In genomic region chr1:21665711-21666571, GRCh38 we compare ENCODE assay signal across 12 cellular contexts. TPM values are rescaled to one million over a fixed set of nuclear protein-coding genes. Genes with fewer than 3 reads are reported as not detected.
DNase-seq lines count a peak whose midpoint lies in the region; ATAC-seq and TF ChIP-seq lines count a peak whose summit lies in the region.
"Had no signal": no experiment of that assay in that cellular context is flagged by ENCODE, and none has a peak within 500 bp of the region (broad histone marks: within the 10 kb centered on the region; RNA-seq: fewer than 3 reads in every experiment).

No MANE protein-coding gene starts in this region.

- H3K9ac ChIP-seq in IMR-90 (ENCODE audit: low read depth, low read length): no peak overlapping the region

- H2BK20ac ChIP-seq in IMR-90 (ENCODE audit: low read depth, low read length): no peak overlapping the region

- H4K20me1 ChIP-seq in IMR-90 (ENCODE audit: insufficient read depth, low read length): peaks cover 11% of the 10 kb centered on the region; the same call in 1 of the 2 replicates

- TF ChIP-seq POLR2A in IMR-90 (IDR thresholded peaks at IDR 0.05; ENCODE audit: low read depth, low read length): no peak

- H3K18ac ChIP-seq in IMR-90 (ENCODE audit: low read depth, low read length): no peak overlapping the region

- CTCF ChIA-PET in IMR-90 (lab: Yijun Ruan, JAX): interaction anchor here (0.5 kb wide), 1 partner anchor 118 kb away, joined by 3 read pairs; no protein-coding TSS in a partner anchor

- H3K4me3 ChIP-seq in IMR-90 (ENCODE audit: insufficient read depth, low read depth, low read length) (no peak overlapping the region), HAP-1 (no peak overlapping the region)
- H3K4me3 ChIP-seq: esophagus squamous epithelium had no signal

- peaks cover 95% of the 10 kb centered on the region for H3K27me3 ChIP-seq in IMR-90 (ENCODE audit: control insufficient read depth, insufficient read depth, low read length)
- no peaks in the 10 kb centered on the region for H3K27me3 ChIP-seq in HAP-1 (ENCODE audit: low read depth)

- H3K4me3 Mint-ChIP-seq in CD14-positive monocyte: no peak overlapping the region
- H3K4me3 Mint-ChIP-seq: T-helper 17 cell had no signal

- H2AK9ac ChIP-seq in IMR-90 (replicated peaks; ENCODE audit: low read depth, low read length, poor library complexity): no peak overlapping the region

- peak overlapping the region in 1 of 7 donors; percentile 66 for H3K27ac Mint-ChIP-seq in CD14-positive monocyte
- H3K27ac Mint-ChIP-seq: naive thymus-derived CD8-positive, alpha-beta T cell; T-helper 17 cell had no signal

- peaks cover 26% of the 10 kb centered on the region for H3K4me1 Mint-ChIP-seq in CD14-positive monocyte

- peak; percentile 45 for DNase-seq in CD14-positive monocyte (ENCODE audit: low spot score)
- peak; percentile 7 for DNase-seq in IMR-90
- DNase-seq in caudate nucleus (lab: John Stamatoyannopoulos, UW): peak in 1 of 61 donors; percentile 70
- DNase-seq in kidney tubule cell (ENCODE audit: low spot score): peak; percentile 55
- DNase-seq in HAP-1 (ENCODE audit: low spot score in 2 of 2): no peak
- DNase-seq in mucosa of gallbladder (ENCODE audit: low spot score): no peak
- DNase-seq: esophagus squamous epithelium; naive thymus-derived CD8-positive, alpha-beta T cell; NK-92 treated with Interleukin-12 subunit alpha and Interleukin-12 subunit beta, amount 100 ng/mL, for 24 hours; T-helper 17 cell had no signal

- TF ChIP-seq CTCF in CD14-positive monocyte (IDR thresholded peaks at IDR 0.05) (no peak), IMR-90 (conservative IDR thresholded peaks at IDR 0.05; ENCODE audit: low read depth, low read length) (no peak)

- H3K27me3 Mint-ChIP-seq in CD14-positive monocyte (ENCODE audit: low read depth in 3 of 3): peaks cover 39 to 49% (median 40%) of the 10 kb centered on the region in 3 donors

- H2AK5ac ChIP-seq in IMR-90 (ENCODE audit: low read depth, low read length): no peak overlapping the region

- dilution Hi-C loops in IMR-90 (cut with HindIII; ENCODE audit: low sequenced_read_pairs, unreplicated experiment): no loop called here

- H3K9me3 Mint-ChIP-seq in CD14-positive monocyte: peaks cover 0 to 5% (median 0%) of the 10 kb centered on the region in 7 donors
- H3K9me3 Mint-ChIP-seq: naive thymus-derived CD8-positive, alpha-beta T cell had no signal

- intact Hi-C loops in CD14-positive monocyte (cut with micrococcal nuclease) (no loop called here), IMR-90 (cut with micrococcal nuclease) (no loop called here)

- no peak overlapping the region for H3K4ac ChIP-seq in IMR-90 (ENCODE audit: low read depth, low read length)

- H3K4me2 ChIP-seq in IMR-90 (ENCODE audit: low read depth, low read length): no peak overlapping the region

- H3K56ac ChIP-seq in IMR-90 (ENCODE audit: extremely low read depth, insufficient read depth, low read length): no peak overlapping the region

- no peak overlapping the region for H3K23ac ChIP-seq in IMR-90 (ENCODE audit: low read depth, low read length)

- H4K8ac ChIP-seq in IMR-90 (ENCODE audit: low read depth in 2 of 2, low read length in 2 of 2): no peak overlapping the region

- H3K14ac ChIP-seq in IMR-90 (replicated peaks; ENCODE audit: low read depth, low read length): no peak overlapping the region

- H3K79me1 ChIP-seq in IMR-90 (ENCODE audit: low read depth in 1 of 2, low read length in 2 of 2): no peaks in the 10 kb centered on the region

- H3K4me1 ChIP-seq in IMR-90 (ENCODE audit: control insufficient read depth, insufficient read depth, low read length) (no peaks in the 10 kb centered on the region), HAP-1 (no peaks in the 10 kb centered on the region; the same call in 1 of the 2 replicates)

- WGBS in IMR-90 (ENCODE audit: extremely low coverage in 2 of 2, insufficient read length in 1 of 2), 2 experiments: 53% methylated on average over 2 of the region's 8 CpGs; no CpG with 5 or more reads in 1 of the 2 experiments

- no peak overlapping the region for H4K5ac ChIP-seq in IMR-90 (ENCODE audit: low read depth, low read length)

- H4K91ac ChIP-seq in IMR-90 (ENCODE audit: insufficient read depth, low read depth, low read length): no peak overlapping the region

- no peak overlapping the region for H2BK5ac ChIP-seq in IMR-90 (ENCODE audit: low read depth, low read length, poor library complexity, severe bottlenecking)

- H3K27ac ChIP-seq in IMR-90 (ENCODE audit: insufficient read depth, low read length) (no peak overlapping the region), caudate nucleus (ENCODE audit: low read depth, low read length) (peak overlapping the region; percentile 79)
- H3K27ac ChIP-seq: esophagus squamous epithelium had no signal

- H3K9me3 ChIP-seq in IMR-90 (ENCODE audit: control insufficient read depth, insufficient read depth, low read length) (no peaks in the 10 kb centered on the region), HAP-1 (no peaks in the 10 kb centered on the region)
- H3K9me3 ChIP-seq: esophagus squamous epithelium had no signal

- POLR2A ChIA-PET in IMR-90 (lab: Charles Lee; ENCODE audit: unreplicated experiment): no interaction called here

- ATAC-seq in IMR-90 (ENCODE audit: low read depth): peak; percentile 21
- ATAC-seq in GM19463 (IDR thresholded peaks at IDR 0.05; ENCODE audit: unreplicated experiment): no peak
- ATAC-seq in GM18502 (IDR thresholded peaks at IDR 0.05; ENCODE audit: poor library complexity, unreplicated experiment): no peak
- ATAC-seq: naive thymus-derived CD8-positive, alpha-beta T cell; T-helper 17 cell had no signal

- no peak for TF ChIP-seq RAD21 in IMR-90 (IDR thresholded peaks at IDR 0.05; ENCODE audit: low read length)

- no peak overlapping the region for H2BK15ac ChIP-seq in IMR-90 (ENCODE audit: low read depth, low read length)

- no peaks in the 10 kb centered on the region for H3K36me3 Mint-ChIP-seq in CD14-positive monocyte

- no TSS peak for BruUV-seq in IMR-90 (replicated peaks; lab: Mats Ljungman, UMichigan)

- no peak overlapping the region for H2BK120ac ChIP-seq in IMR-90 (ENCODE audit: low read depth, low read length)

- in situ Hi-C loops in IMR-90 (cut with MboI; ENCODE audit: low sequenced_read_pairs) (no loop called here), HAP-1 (cut with MboI; ENCODE audit: low sequenced_read_pairs) (no loop called here)

- no peaks in the 10 kb centered on the region; the same call in 1 of the 2 replicates for H3K9me1 ChIP-seq in IMR-90 (ENCODE audit: insufficient read depth, low read length)

- peak overlapping the region; percentile 19 for H2AFZ ChIP-seq in IMR-90 (replicated peaks; ENCODE audit: low read length, poor library complexity)

- no peaks in the 10 kb centered on the region for H3K36me3 ChIP-seq in IMR-90 (ENCODE audit: control insufficient read depth, insufficient read depth, low read length)
- no peaks in the 10 kb centered on the region for H3K36me3 ChIP-seq in HAP-1 (replicated peaks)
- H3K36me3 ChIP-seq: esophagus squamous epithelium had no signal

TF ChIP-seq in IMR-90, 13 proteins besides CTCF, POLR2A, EP300 and RAD21:
- no peak for TF ChIP-seq MAFK (IDR thresholded peaks at IDR 0.05; ENCODE audit: low read depth, low read length)
- no peak for TF ChIP-seq CHD1 (IDR thresholded peaks at IDR 0.05; ENCODE audit: low read depth, low read length)
- no peak for TF ChIP-seq RFX5 (IDR thresholded peaks at IDR 0.05; ENCODE audit: low read depth, low read length)
- no peak for TF ChIP-seq MAZ (IDR thresholded peaks at IDR 0.05; ENCODE audit: borderline replicate concordance, low read depth, low read length)
- TF ChIP-seq CEBPB (IDR thresholded peaks at IDR 0.05; ENCODE audit: low read depth, low read length): no peak
- TF ChIP-seq NFE2L2 (IDR thresholded peaks at IDR 0.05; ENCODE audit: low read depth, low read length): no peak
- TF ChIP-seq RCOR1 (IDR thresholded peaks at IDR 0.05; ENCODE audit: insufficient replicate concordance, low read length): no peak
- TF ChIP-seq SMC3 (IDR thresholded peaks at IDR 0.05; ENCODE audit: low read depth, low read length): no peak
- TF ChIP-seq USF2 (IDR thresholded peaks at IDR 0.05; ENCODE audit: low read depth, low read length): no peak
- no peak for TF ChIP-seq ELK1 (IDR thresholded peaks at IDR 0.05; ENCODE audit: borderline replicate concordance, low read depth, low read length)

RNA-seq across cellular contexts. Expression of gene RAP1GAP, which starts 3.2 kb away (rescaled TPM):
- polyA plus RNA-seq in CD14-positive monocyte (not detected), IMR-90 (2012; rRNA removed) (0.10 and 0.20 TPM in 2 replicates)
- total RNA-seq in IMR-90 (2012; rRNA removed) (under 0.01 TPM in 1 of 2 replicates, not detected in the other), mucosa of gallbladder (157 TPM)
- polyA plus RNA-seq in IMR-90 (2012; cell fraction: cytosol; rRNA removed): 0.05 and 0.08 TPM in 2 replicates
- 0.21 and 0.33 TPM in 2 replicates for polyA plus RNA-seq in IMR-90 (2012; cell fraction: nucleus; rRNA removed; ENCODE audit: low replicate concordance)
- polyA plus RNA-seq: naive thymus-derived CD8-positive, alpha-beta T cell had no signal

Comparison
In these comparisons a context has a peak if more than half of its experiments do, and no peak if none do; other contexts are left out.
1. DNase-seq: peak in CD14-positive monocyte (single experiment), IMR-90 (single experiment) and kidney tubule cell (single experiment); none in HAP-1 (0 of 2) and mucosa of gallbladder (single experiment).
2. RNA of gene RAP1GAP, which starts 3.2 kb away (total RNA-seq): 157 TPM in mucosa of gallbladder (single experiment); under 0.01 TPM in IMR-90; every median in the first group is over 100 times any median in the second.